1 cellular context compared by ENCODE assay signal in the genomic region with DNA sequence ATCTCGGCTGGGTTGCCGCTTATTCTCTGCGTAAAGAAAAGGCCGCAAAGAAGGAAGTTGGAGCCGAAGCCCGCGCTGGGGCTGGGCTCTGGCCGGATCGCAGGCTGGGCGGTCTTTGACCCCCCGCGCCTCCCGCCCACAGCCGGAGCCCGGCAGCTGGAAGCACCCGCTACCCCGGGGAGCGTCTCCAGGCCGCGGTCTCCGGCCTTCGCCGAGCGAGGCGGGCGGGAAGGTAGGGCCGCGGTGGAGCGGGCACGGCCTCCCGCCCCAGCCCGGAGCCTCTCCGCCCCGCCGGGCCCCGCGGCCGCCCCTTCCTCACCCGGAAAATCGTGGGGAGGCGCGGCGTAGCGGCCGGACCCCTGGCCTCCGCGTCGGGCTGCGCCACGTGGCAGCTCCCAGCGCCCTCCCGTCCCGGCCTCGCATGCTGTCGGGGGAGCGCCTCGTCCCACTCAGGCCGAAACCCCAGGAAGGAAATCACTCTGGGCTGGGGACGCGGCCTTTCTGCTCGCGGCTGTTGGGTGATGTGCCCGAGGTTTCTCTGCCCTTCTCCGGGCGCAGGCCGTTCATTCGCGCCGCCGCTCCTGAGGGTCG.
TF ChIP-seq lines count a peak whose summit lies in the region.

No MANE protein-coding gene starts in this region.

TF ChIP-seq in HepG2, 621 proteins besides CTCF, POLR2A, EP300 and RAD21 (continued from another document and continues in another):
- no peak for TF ChIP-seq ZNF367 (CRISPR knock-in tag; IDR thresholded peaks at IDR 0.05; ENCODE audit: borderline replicate concordance)
- TF ChIP-seq ZNF768 (CRISPR knock-in tag; IDR thresholded peaks at IDR 0.05): no peak
- no peak for TF ChIP-seq POLR2AphosphoS5 (IDR thresholded peaks at IDR 0.05; ENCODE audit: low read depth, low read length)
- TF ChIP-seq ZNF569 (CRISPR knock-in tag; IDR thresholded peaks at IDR 0.05; ENCODE audit: borderline replicate concordance): no peak
- TF ChIP-seq, protein P1, sequence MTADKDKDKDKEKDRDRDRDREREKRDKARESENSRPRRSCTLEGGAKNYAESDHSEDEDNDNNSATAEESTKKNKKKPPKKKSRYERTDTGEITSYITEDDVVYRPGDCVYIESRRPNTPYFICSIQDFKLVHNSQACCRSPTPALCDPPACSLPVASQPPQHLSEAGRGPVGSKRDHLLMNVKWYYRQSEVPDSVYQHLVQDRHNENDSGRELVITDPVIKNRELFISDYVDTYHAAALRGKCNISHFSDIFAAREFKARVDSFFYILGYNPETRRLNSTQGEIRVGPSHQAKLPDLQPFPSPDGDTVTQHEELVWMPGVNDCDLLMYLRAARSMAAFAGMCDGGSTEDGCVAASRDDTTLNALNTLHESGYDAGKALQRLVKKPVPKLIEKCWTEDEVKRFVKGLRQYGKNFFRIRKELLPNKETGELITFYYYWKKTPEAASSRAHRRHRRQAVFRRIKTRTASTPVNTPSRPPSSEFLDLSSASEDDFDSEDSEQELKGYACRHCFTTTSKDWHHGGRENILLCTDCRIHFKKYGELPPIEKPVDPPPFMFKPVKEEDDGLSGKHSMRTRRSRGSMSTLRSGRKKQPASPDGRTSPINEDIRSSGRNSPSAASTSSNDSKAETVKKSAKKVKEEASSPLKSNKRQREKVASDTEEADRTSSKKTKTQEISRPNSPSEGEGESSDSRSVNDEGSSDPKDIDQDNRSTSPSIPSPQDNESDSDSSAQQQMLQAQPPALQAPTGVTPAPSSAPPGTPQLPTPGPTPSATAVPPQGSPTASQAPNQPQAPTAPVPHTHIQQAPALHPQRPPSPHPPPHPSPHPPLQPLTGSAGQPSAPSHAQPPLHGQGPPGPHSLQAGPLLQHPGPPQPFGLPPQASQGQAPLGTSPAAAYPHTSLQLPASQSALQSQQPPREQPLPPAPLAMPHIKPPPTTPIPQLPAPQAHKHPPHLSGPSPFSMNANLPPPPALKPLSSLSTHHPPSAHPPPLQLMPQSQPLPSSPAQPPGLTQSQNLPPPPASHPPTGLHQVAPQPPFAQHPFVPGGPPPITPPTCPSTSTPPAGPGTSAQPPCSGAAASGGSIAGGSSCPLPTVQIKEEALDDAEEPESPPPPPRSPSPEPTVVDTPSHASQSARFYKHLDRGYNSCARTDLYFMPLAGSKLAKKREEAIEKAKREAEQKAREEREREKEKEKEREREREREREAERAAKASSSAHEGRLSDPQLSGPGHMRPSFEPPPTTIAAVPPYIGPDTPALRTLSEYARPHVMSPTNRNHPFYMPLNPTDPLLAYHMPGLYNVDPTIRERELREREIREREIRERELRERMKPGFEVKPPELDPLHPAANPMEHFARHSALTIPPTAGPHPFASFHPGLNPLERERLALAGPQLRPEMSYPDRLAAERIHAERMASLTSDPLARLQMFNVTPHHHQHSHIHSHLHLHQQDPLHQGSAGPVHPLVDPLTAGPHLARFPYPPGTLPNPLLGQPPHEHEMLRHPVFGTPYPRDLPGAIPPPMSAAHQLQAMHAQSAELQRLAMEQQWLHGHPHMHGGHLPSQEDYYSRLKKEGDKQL (CRISPR knock-in tag; IDR thresholded peaks at IDR 0.05; ENCODE audit: low read depth): no peak
- no peak for TF ChIP-seq SP2 (CRISPR knock-in tag; IDR thresholded peaks at IDR 0.05)
- TF ChIP-seq, protein P2, sequence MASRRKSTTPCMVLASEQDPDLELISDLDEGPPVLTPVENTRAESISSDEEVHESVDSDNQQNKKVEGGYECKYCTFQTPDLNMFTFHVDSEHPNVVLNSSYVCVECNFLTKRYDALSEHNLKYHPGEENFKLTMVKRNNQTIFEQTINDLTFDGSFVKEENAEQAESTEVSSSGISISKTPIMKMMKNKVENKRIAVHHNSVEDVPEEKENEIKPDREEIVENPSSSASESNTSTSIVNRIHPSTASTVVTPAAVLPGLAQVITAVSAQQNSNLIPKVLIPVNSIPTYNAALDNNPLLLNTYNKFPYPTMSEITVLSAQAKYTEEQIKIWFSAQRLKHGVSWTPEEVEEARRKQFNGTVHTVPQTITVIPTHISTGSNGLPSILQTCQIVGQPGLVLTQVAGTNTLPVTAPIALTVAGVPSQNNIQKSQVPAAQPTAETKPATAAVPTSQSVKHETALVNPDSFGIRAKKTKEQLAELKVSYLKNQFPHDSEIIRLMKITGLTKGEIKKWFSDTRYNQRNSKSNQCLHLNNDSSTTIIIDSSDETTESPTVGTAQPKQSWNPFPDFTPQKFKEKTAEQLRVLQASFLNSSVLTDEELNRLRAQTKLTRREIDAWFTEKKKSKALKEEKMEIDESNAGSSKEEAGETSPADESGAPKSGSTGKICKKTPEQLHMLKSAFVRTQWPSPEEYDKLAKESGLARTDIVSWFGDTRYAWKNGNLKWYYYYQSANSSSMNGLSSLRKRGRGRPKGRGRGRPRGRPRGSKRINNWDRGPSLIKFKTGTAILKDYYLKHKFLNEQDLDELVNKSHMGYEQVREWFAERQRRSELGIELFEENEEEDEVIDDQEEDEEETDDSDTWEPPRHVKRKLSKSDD (CRISPR knock-in tag; IDR thresholded peaks at IDR 0.05; ENCODE audit: low read depth): no peak
- TF ChIP-seq ZNF33A (CRISPR knock-in tag; IDR thresholded peaks at IDR 0.05; ENCODE audit: borderline replicate concordance): no peak
- no peak for TF ChIP-seq AGO1 (IDR thresholded peaks at IDR 0.05; ENCODE audit: low read depth, low read length, poor library complexity, severe bottlenecking)
- TF ChIP-seq HOXD1 (CRISPR knock-in tag; IDR thresholded peaks at IDR 0.05): no peak
- no peak for TF ChIP-seq ZNF570 (CRISPR knock-in tag; IDR thresholded peaks at IDR 0.05; ENCODE audit: borderline replicate concordance)
- TF ChIP-seq TCF12 (IDR thresholded peaks at IDR 0.05): no peak
- no peak; the same call in 1 of the 2 replicates for TF ChIP-seq TCF12 (CRISPR knock-in tag; IDR thresholded peaks at IDR 0.05)
- TF ChIP-seq TRIM24 (CRISPR knock-in tag; IDR thresholded peaks at IDR 0.05): no peak
- no peak for TF ChIP-seq ELF4 (CRISPR knock-in tag; IDR thresholded peaks at IDR 0.05; ENCODE audit: borderline replicate concordance)
- TF ChIP-seq KMT2A (CRISPR knock-in tag; IDR thresholded peaks at IDR 0.05): no peak
- TF ChIP-seq ZNF720 (CRISPR knock-in tag; IDR thresholded peaks at IDR 0.05): no peak
- TF ChIP-seq NFKB2 (CRISPR knock-in tag; IDR thresholded peaks at IDR 0.05; ENCODE audit: borderline replicate concordance): peak; percentile 67; the same call in 1 of the 2 replicates
- no peak for TF ChIP-seq NCOR1 (IDR thresholded peaks at IDR 0.05; ENCODE audit: borderline replicate concordance, low read length)
- TF ChIP-seq, protein P3, sequence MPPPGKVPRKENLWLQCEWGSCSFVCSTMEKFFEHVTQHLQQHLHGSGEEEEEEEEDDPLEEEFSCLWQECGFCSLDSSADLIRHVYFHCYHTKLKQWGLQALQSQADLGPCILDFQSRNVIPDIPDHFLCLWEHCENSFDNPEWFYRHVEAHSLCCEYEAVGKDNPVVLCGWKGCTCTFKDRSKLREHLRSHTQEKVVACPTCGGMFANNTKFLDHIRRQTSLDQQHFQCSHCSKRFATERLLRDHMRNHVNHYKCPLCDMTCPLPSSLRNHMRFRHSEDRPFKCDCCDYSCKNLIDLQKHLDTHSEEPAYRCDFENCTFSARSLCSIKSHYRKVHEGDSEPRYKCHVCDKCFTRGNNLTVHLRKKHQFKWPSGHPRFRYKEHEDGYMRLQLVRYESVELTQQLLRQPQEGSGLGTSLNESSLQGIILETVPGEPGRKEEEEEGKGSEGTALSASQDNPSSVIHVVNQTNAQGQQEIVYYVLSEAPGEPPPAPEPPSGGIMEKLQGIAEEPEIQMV (CRISPR knock-in tag; IDR thresholded peaks at IDR 0.05; ENCODE audit: low read depth): no peak
- TF ChIP-seq, protein P4, sequence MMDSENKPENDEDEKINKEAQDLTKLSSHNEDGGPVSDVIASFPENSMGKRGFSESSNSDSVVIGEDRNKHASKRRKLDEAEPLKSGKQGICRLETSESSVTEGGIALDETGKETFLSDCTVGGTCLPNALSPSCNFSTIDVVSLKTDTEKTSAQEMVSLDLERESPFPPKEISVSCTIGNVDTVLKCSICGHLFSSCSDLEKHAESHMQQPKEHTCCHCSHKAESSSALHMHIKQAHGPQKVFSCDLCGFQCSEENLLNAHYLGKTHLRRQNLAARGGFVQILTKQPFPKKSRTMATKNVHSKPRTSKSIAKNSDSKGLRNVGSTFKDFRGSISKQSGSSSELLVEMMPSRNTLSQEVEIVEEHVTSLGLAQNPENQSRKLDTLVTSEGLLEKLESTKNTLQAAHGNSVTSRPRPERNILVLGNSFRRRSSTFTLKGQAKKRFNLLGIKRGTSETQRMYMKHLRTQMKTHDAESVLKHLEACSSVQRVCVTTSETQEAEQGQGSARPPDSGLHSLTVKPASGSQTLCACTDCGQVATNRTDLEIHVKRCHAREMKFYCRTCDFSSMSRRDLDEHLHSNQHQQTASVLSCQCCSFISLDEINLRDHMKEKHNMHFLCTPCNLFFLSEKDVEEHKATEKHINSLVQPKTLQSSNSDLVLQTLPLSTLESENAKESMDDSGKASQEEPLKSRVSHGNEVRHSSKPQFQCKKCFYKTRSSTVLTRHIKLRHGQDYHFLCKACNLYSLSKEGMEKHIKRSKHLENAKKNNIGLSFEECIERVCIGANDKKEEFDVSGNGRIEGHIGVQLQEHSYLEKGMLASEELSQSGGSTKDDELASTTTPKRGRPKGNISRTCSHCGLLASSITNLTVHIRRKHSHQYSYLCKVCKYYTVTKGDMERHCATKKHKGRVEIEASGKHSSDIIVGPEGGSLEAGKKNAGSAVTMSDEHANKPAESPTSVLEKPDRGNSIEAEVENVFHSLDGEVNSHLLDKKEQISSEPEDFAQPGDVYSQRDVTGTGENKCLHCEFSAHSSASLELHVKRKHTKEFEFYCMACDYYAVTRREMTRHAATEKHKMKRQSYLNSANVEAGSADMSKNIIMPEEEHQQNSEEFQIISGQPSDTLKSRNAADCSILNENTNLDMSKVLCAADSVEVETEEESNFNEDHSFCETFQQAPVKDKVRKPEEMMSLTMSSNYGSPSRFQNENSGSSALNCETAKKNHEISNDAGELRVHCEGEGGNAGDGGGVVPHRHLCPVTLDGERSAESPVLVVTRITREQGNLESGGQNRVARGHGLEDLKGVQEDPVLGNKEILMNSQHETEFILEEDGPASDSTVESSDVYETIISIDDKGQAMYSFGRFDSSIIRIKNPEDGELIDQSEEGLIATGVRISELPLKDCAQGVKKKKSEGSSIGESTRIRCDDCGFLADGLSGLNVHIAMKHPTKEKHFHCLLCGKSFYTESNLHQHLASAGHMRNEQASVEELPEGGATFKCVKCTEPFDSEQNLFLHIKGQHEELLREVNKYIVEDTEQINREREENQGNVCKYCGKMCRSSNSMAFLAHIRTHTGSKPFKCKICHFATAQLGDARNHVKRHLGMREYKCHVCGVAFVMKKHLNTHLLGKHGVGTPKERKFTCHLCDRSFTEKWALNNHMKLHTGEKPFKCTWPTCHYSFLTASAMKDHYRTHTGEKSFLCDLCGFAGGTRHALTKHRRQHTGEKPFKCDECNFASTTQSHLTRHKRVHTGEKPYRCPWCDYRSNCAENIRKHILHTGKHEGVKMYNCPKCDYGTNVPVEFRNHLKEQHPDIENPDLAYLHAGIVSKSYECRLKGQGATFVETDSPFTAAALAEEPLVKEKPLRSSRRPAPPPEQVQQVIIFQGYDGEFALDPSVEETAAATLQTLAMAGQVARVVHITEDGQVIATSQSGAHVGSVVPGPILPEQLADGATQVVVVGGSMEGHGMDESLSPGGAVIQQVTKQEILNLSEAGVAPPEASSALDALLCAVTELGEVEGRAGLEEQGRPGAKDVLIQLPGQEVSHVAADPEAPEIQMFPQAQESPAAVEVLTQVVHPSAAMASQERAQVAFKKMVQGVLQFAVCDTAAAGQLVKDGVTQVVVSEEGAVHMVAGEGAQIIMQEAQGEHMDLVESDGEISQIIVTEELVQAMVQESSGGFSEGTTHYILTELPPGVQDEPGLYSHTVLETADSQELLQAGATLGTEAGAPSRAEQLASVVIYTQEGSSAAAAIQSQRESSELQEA (CRISPR knock-in tag; IDR thresholded peaks at IDR 0.05; ENCODE audit: not compliant biosample characterization): no peak
- TF ChIP-seq, protein P5, sequence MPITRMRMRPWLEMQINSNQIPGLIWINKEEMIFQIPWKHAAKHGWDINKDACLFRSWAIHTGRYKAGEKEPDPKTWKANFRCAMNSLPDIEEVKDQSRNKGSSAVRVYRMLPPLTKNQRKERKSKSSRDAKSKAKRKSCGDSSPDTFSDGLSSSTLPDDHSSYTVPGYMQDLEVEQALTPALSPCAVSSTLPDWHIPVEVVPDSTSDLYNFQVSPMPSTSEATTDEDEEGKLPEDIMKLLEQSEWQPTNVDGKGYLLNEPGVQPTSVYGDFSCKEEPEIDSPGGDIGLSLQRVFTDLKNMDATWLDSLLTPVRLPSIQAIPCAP (CRISPR knock-in tag; IDR thresholded peaks at IDR 0.05; ENCODE audit: low read depth): peak; percentile 78
- TF ChIP-seq, protein P6, sequence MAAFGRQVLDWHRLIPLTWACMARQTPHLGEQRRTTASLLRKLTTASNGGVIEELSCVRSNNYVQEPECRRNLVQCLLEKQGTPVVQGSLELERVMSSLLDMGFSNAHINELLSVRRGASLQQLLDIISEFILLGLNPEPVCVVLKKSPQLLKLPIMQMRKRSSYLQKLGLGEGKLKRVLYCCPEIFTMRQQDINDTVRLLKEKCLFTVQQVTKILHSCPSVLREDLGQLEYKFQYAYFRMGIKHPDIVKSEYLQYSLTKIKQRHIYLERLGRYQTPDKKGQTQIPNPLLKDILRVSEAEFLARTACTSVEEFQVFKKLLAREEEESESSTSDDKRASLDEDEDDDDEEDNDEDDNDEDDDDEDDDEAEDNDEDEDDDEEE (CRISPR knock-in tag; IDR thresholded peaks at IDR 0.05): no peak
- TF ChIP-seq ZNF274 (CRISPR knock-in tag; IDR thresholded peaks at IDR 0.05): 0 out of 2 replicates have a peak, but pooled peaks have one; percentile 46
- no peak for TF ChIP-seq GZF1 (CRISPR knock-in tag; IDR thresholded peaks at IDR 0.05)
- no peak for TF ChIP-seq NFE2L1 (CRISPR knock-in tag; IDR thresholded peaks at IDR 0.05; ENCODE audit: borderline replicate concordance)
- TF ChIP-seq BHLHE40 (IDR thresholded peaks at IDR 0.05; ENCODE audit: low read length): no peak
- TF ChIP-seq ZNF782 (CRISPR knock-in tag; IDR thresholded peaks at IDR 0.05; ENCODE audit: borderline replicate concordance): 0 out of 2 replicates have a peak, but pooled peaks have one; percentile 53
- TF ChIP-seq, protein P7, sequence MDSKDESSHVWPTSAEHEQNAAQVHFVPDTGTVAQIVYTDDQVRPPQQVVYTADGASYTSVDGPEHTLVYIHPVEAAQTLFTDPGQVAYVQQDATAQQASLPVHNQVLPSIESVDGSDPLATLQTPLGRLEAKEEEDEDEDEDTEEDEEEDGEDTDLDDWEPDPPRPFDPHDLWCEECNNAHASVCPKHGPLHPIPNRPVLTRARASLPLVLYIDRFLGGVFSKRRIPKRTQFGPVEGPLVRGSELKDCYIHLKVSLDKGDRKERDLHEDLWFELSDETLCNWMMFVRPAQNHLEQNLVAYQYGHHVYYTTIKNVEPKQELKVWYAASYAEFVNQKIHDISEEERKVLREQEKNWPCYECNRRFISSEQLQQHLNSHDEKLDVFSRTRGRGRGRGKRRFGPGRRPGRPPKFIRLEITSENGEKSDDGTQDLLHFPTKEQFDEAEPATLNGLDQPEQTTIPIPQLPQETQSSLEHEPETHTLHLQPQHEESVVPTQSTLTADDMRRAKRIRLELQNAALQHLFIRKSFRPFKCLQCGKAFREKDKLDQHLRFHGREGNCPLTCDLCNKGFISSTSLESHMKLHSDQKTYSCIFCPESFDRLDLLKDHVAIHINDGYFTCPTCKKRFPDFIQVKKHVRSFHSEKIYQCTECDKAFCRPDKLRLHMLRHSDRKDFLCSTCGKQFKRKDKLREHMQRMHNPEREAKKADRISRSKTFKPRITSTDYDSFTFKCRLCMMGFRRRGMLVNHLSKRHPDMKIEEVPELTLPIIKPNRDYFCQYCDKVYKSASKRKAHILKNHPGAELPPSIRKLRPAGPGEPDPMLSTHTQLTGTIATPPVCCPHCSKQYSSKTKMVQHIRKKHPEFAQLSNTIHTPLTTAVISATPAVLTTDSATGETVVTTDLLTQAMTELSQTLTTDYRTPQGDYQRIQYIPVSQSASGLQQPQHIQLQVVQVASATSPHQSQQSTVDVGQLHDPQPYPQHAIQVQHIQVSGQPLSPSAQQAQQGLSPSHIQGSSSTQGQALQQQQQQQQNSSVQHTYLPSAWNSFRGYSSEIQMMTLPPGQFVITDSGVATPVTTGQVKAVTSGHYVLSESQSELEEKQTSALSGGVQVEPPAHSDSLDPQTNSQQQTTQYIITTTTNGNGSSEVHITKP (CRISPR knock-in tag; IDR thresholded peaks at IDR 0.05; ENCODE audit: low read depth): no peak
